25 cellular contexts compared by ENCODE assay signal in the genomic region with DNA sequence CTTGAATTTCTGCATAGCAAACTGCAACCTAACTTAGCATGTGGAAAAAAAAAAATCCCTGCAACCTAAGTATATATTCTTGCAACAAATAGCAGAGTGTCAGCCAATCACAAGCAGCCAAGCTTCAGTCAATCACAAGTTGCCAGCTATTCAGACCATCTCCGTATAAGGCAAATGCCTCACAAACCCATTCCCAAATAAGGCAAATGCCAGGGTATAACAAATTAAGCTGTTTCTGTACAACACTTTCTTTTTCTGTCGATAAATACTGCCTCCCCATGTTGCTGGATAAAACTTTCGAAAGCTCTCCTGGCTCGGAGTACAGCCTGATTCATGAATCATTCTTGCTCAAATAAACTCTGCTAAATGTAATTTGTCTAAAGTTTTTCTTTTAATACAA.
"Had no signal": no experiment of that assay in that cellular context is flagged by ENCODE, and none has a peak within 500 bp of the region (broad histone marks: within the 10 kb centered on the region; RNA-seq: fewer than 3 reads in every experiment).

No MANE protein-coding gene starts in this region.

- H3K27me3 Mint-ChIP-seq: activated B cell treated with CpG ODN at 0.5 μM for 24 hours; activated CD4-positive, alpha-beta memory T cell treated with anti-CD3 and anti-CD28 coated beads for 36 hours; activated CD4-positive, alpha-beta T cell treated with anti-CD3 and anti-CD28 coated beads, Interleukin-2, amount 10 ng/mL, durations not matched to agents 7 days and 5 days; activated naive CD8-positive, alpha-beta T cell; activated T-helper 17 cell treated with anti-CD3 and anti-CD28 coated beads, Interleukin-2, amount 50 U/mL, for 72 hours; T-cell had no signal

- H3K27ac Mint-ChIP-seq: activated B cell treated with CpG ODN at 0.5 μM for 24 hours; activated CD4-positive, alpha-beta memory T cell treated with anti-CD3 and anti-CD28 coated beads for 36 hours; activated CD4-positive, alpha-beta T cell treated with anti-CD3 and anti-CD28 coated beads, Interleukin-2, amount 10 ng/mL, durations not matched to agents 7 days and 5 days; activated naive CD4-positive, alpha-beta T cell treated with anti-CD3 and anti-CD28 coated beads for 36 hours; activated naive CD8-positive, alpha-beta T cell; activated T-helper 17 cell treated with anti-CD3 and anti-CD28 coated beads, Interleukin-2, amount 50 U/mL, for 72 hours; T-cell had no signal

- H3K4me3 Mint-ChIP-seq: activated B cell treated with CpG ODN at 0.5 μM for 24 hours; activated CD4-positive, alpha-beta memory T cell treated with anti-CD3 and anti-CD28 coated beads for 36 hours; activated CD4-positive, alpha-beta T cell treated with anti-CD3 and anti-CD28 coated beads, Interleukin-2, amount 10 ng/mL, durations not matched to agents 7 days and 5 days; activated naive CD4-positive, alpha-beta T cell treated with anti-CD3 and anti-CD28 coated beads for 36 hours; activated naive CD8-positive, alpha-beta T cell; activated T-cell treated with anti-CD3 and anti-CD28 coated beads, Interleukin-2, amount 50 U/mL, for 4 hours; activated T-helper 17 cell treated with anti-CD3 and anti-CD28 coated beads, Interleukin-2, amount 50 U/mL, for 72 hours; T-cell had no signal

- H3K27ac ChIP-seq: brain microvascular endothelial cell, cardiac muscle cell, SK-N-MC had no signal

- H3K36me3 ChIP-seq: brain microvascular endothelial cell, cardiac muscle cell had no signal

- H3K4me1 Mint-ChIP-seq: activated B cell treated with CpG ODN at 0.5 μM for 24 hours; activated CD4-positive, alpha-beta T cell treated with anti-CD3 and anti-CD28 coated beads, Interleukin-2, amount 10 ng/mL, durations not matched to agents 7 days and 5 days; activated T-helper 17 cell treated with anti-CD3 and anti-CD28 coated beads, Interleukin-2, amount 50 U/mL, for 72 hours; T-cell had no signal

- ATAC-seq: activated T-cell treated with anti-CD3 and anti-CD28 coated beads, Interleukin-2, amount 50 U/mL, for 4 hours; activated T-helper 17 cell treated with anti-CD3 and anti-CD28 coated beads, Interleukin-2, amount 50 U/mL, for 72 hours; T-cell had no signal

- H3K36me3 Mint-ChIP-seq: activated CD4-positive, alpha-beta memory T cell treated with anti-CD3 and anti-CD28 coated beads for 36 hours; activated naive CD8-positive, alpha-beta T cell; T-cell had no signal

- H3K27me3 ChIP-seq: brain microvascular endothelial cell, cardiac muscle cell had no signal

- DNase-seq: activated B cell treated with CpG ODN at 0.5 μM for 24 hours; activated CD4-positive, alpha-beta memory T cell treated with anti-CD3 and anti-CD28 coated beads for 36 hours; activated CD4-positive, alpha-beta T cell treated with anti-CD3 and anti-CD28 coated beads for 1 hour; activated CD4-positive, alpha-beta T cell treated with anti-CD3 and anti-CD28 coated beads, Interleukin-2, amount 10 ng/mL, durations not matched to agents 7 days and 5 days; activated CD8-positive, alpha-beta memory T cell treated with anti-CD3 and anti-CD28 coated beads for 24 hours; activated gamma-delta T cell; activated naive CD4-positive, alpha-beta T cell treated with anti-CD3 and anti-CD28 coated beads for 36 hours; activated T-cell treated with anti-CD3 and anti-CD28 coated beads, Interleukin-2, amount 50 U/mL, for 4 hours; brain microvascular endothelial cell; Karpas-422; NCI-H1105 treated with DMSO at 0.1 percent for 48 hours; NCI-H146; NCI-H187 treated with DMSO at 0.1 percent for 48 hours; NCI-H2081 treated with DMSO at 0.1 percent for 48 hours; NCI-H226; NCI-H510A; NCI-H69; SIG-M5; T-cell; T-helper 2 cell; T1000 had no signal

- H3K9me3 Mint-ChIP-seq: activated B cell treated with CpG ODN at 0.5 μM for 24 hours; activated CD4-positive, alpha-beta memory T cell treated with anti-CD3 and anti-CD28 coated beads for 36 hours; activated CD4-positive, alpha-beta T cell treated with anti-CD3 and anti-CD28 coated beads, Interleukin-2, amount 10 ng/mL, durations not matched to agents 7 days and 5 days; activated naive CD4-positive, alpha-beta T cell treated with anti-CD3 and anti-CD28 coated beads for 36 hours; activated T-cell treated with anti-CD3 and anti-CD28 coated beads, Interleukin-2, amount 50 U/mL, for 4 hours; activated T-helper 17 cell treated with anti-CD3 and anti-CD28 coated beads, Interleukin-2, amount 50 U/mL, for 72 hours; T-cell had no signal

- H3K4me3 ChIP-seq: cardiac muscle cell, SK-N-MC had no signal
